In genomic region chr11:1310315-1310687, GRCh38 we compare ENCODE assay signal across 8 cellular contexts. TPM values are rescaled to one million over a fixed set of nuclear protein-coding genes. Genes with fewer than 3 reads are reported as not detected.
DNase-seq lines count a peak whose midpoint lies in the region; ATAC-seq and TF ChIP-seq lines count a peak whose summit lies in the region.

No MANE protein-coding gene starts in this region.

- peaks cover 8% of the 10 kb centered on the region for H3K36me3 Mint-ChIP-seq in brain
- no peaks in the 10 kb centered on the region for H3K36me3 Mint-ChIP-seq in memory B cell

- H3K27ac ChIP-seq in right atrium auricular region = peak overlapping the region; percentile 87 to 96
- H3K27ac ChIP-seq in vagina = peak overlapping the region; percentile 96

- TF ChIP-seq POLR2A in vagina (IDR thresholded peaks at IDR 0.05) = no peak

- intact Hi-C loops in Right ventricle myocardium inferior (cut with DNase I) (loop anchor here (5.0 kb wide), 1 partner anchor 262 kb away; the partner anchor contains the start of gene DUSP8), vagina (cut with DNase I) (no loop called here)

- peak overlapping the region; percentile 66 to 92 (median 87) for H3K27ac Mint-ChIP-seq in brain
- H3K27ac Mint-ChIP-seq in memory B cell = peak overlapping the region; percentile 98

- H3K27me3 Mint-ChIP-seq in brain (peaks cover 22% of the 10 kb centered on the region), memory B cell (no peaks in the 10 kb centered on the region)

- peaks cover 40% of the 10 kb centered on the region for H3K4me1 Mint-ChIP-seq in brain
- peaks cover 30% of the 10 kb centered on the region for H3K4me1 Mint-ChIP-seq in memory B cell

- H3K36me3 ChIP-seq in right atrium auricular region (no peaks in the 10 kb centered on the region), vagina (peaks cover 0 to 6% of the 10 kb centered on the region in 2 donors)

- no peak for ATAC-seq in Right ventricle myocardium inferior
- ATAC-seq in memory B cell (ENCODE audit: low read depth) = peak; percentile 4
- ATAC-seq in GM19455 (IDR thresholded peaks at IDR 0.05; ENCODE audit: unreplicated experiment) = no peak
- no peak for ATAC-seq in HG03460 (IDR thresholded peaks at IDR 0.05; ENCODE audit: unreplicated experiment)

- no peak for DNase-seq in right atrium auricular region (ENCODE audit: low spot score)
- no peak for DNase-seq in Right ventricle myocardium inferior (ENCODE audit: missing footprints)
- DNase-seq in memory B cell (ENCODE audit: low spot score in 2 of 2) = peak in 1 of 2 donors; percentile 26
- peak in 1 of 2 donors; percentile 67 for DNase-seq in vagina (ENCODE audit: extremely low spot score in 2 of 2)
- no peak for DNase-seq in NCI-H2171 (lab: John Stamatoyannopoulos, UW)

- peaks cover 0 to 9% of the 10 kb centered on the region in 2 donors for H3K9me3 ChIP-seq in right atrium auricular region
- H3K9me3 ChIP-seq in vagina = no peaks in the 10 kb centered on the region

- TF ChIP-seq CTCF in right atrium auricular region (IDR thresholded peaks at IDR 0.05) = no peak
- no peak for TF ChIP-seq CTCF in brain (conservative IDR thresholded peaks at IDR 0.05)
- TF ChIP-seq CTCF in vagina (IDR thresholded peaks at IDR 0.05) = no peak

- H3K4me1 ChIP-seq in right atrium auricular region = peaks cover 0 to 46% of the 10 kb centered on the region in 2 donors
- H3K4me1 ChIP-seq in vagina = peaks cover 47% of the 10 kb centered on the region

- peaks cover 26 to 40% (median 30%) of the 10 kb centered on the region in 5 experiments for H3K9me3 Mint-ChIP-seq in brain
- no peaks in the 10 kb centered on the region for H3K9me3 Mint-ChIP-seq in memory B cell

- peak overlapping the region; percentile 79 to 86 (median 83) for H3K4me3 Mint-ChIP-seq in brain
- peak overlapping the region; percentile 84 for H3K4me3 Mint-ChIP-seq in memory B cell

- H3K4me3 ChIP-seq in right atrium auricular region = peak overlapping the region; percentile 49 to 91
- H3K4me3 ChIP-seq in vagina = peak overlapping the region; percentile 76 to 87

- H3K27me3 ChIP-seq in right atrium auricular region = no peaks in the 10 kb centered on the region
- H3K27me3 ChIP-seq in vagina = no peaks in the 10 kb centered on the region

RNA-seq across cellular contexts. Expression of gene TOLLIP, which starts 0.9 kb away (rescaled TPM):
- total RNA-seq in right atrium auricular region (10 to 100 TPM; 29.6 to 41.0 TPM), Right ventricle myocardium inferior (46.8 TPM), vagina (52.5 TPM)
- polyA plus RNA-seq in brain (ENCODE audit: insufficient read depth, low read depth, low replicate concordance) = 58.5 TPM
